In genomic region chr2:208311321-208311720, GRCh38 we compare ENCODE assay signal across 13 cellular contexts. TPM values are rescaled to one million over a fixed set of nuclear protein-coding genes. Genes with fewer than 3 reads are reported as not detected.
DNase-seq lines count a peak whose midpoint lies in the region; ATAC-seq and TF ChIP-seq lines count a peak whose summit lies in the region.
"Had no signal": no experiment of that assay in that cellular context is flagged by ENCODE, and none has a peak within 500 bp of the region (broad histone marks: within the 10 kb centered on the region; RNA-seq: fewer than 3 reads in every experiment).

No MANE protein-coding gene starts in this region.

- DNase-seq in dermis blood vessel endothelial cell (no peak), HCEC 1CT (no peak)
- no peak for DNase-seq in activated CD8-positive, alpha-beta memory T cell treated with anti-CD3 and anti-CD28 coated beads, Interleukin-2, amount 50 U/mL, for 4 hours
- DNase-seq in activated effector memory CD4-positive, alpha-beta T cell treated with anti-CD3 and anti-CD28 coated beads, Interleukin-2, amount 50 U/mL, for 16 hours = no peak
- DNase-seq: GF-D8; NCI-H1694 treated with DMSO at 0.1 percent for 48 hours; stimulated activated CD4-positive, alpha-beta T cell treated with anti-CD3 and anti-CD28 coated beads, Interleukin-15, amount 100 ng/mL, for 24 hours had no signal

- H3K9me3 ChIP-seq in DOHH2 (ENCODE audit: control insufficient read depth, insufficient read depth, low read length) = no peaks in the 10 kb centered on the region

- peak; percentile 52 for ATAC-seq in GM19324 (IDR thresholded peaks at IDR 0.05; ENCODE audit: low FRiP score, unreplicated experiment)
- peak; percentile 44 for ATAC-seq in HG02759 (IDR thresholded peaks at IDR 0.05; ENCODE audit: unreplicated experiment)
- peak; percentile 61 for ATAC-seq in HG03460 (IDR thresholded peaks at IDR 0.05; ENCODE audit: unreplicated experiment)
- ATAC-seq: Panc1, WTC11 had no signal

- peak overlapping the region; percentile 6 for H3K4me3 ChIP-seq in DOHH2 (ENCODE audit: low read length)

- no peaks in the 10 kb centered on the region for H3K79me2 ChIP-seq in DOHH2 (ENCODE audit: control insufficient read depth, low read length)

- H3K27ac ChIP-seq in DOHH2 (ENCODE audit: low read depth, low read length) = no peak overlapping the region

- no peaks in the 10 kb centered on the region for H3K27me3 ChIP-seq in DOHH2 (ENCODE audit: control insufficient read depth, low read length)

- no peaks in the 10 kb centered on the region for H3F3A ChIP-seq in DOHH2 (ENCODE audit: control insufficient read depth, insufficient read depth)

- peaks cover 37% of the 10 kb centered on the region for H3K36me3 ChIP-seq in DOHH2 (ENCODE audit: control insufficient read depth, low read length)

- no peaks in the 10 kb centered on the region for H4K20me1 ChIP-seq in DOHH2 (ENCODE audit: control insufficient read depth, insufficient read depth, low read depth, low read length)

- TF ChIP-seq CTCF in DOHH2 (IDR thresholded peaks at IDR 0.05; ENCODE audit: low read depth, low read length, poor library complexity, severe bottlenecking) = no peak

- H3K9me2 ChIP-seq in DOHH2 (replicated peaks; ENCODE audit: control insufficient read depth, low read length) = no peaks in the 10 kb centered on the region

- H3K4me1 ChIP-seq in DOHH2 (ENCODE audit: control insufficient read depth, low read length) = peaks cover 16% of the 10 kb centered on the region

- H3K4me2 ChIP-seq in DOHH2 (ENCODE audit: low read length) = peak overlapping the region; percentile 17

RNA-seq across cellular contexts. Expression of gene PIKFYVE, which starts 45.3 kb away (rescaled TPM):
- total RNA-seq in dermis blood vessel endothelial cell = 33.2 and 36.3 TPM in 2 replicates

RNA-seq across cellular contexts. Expression of gene IDH1, which starts 56.5 kb away (rescaled TPM):
- total RNA-seq in dermis blood vessel endothelial cell = 107 and 137 TPM in 2 replicates
